32 cellular contexts compared by ENCODE assay signal in the genomic region with DNA sequence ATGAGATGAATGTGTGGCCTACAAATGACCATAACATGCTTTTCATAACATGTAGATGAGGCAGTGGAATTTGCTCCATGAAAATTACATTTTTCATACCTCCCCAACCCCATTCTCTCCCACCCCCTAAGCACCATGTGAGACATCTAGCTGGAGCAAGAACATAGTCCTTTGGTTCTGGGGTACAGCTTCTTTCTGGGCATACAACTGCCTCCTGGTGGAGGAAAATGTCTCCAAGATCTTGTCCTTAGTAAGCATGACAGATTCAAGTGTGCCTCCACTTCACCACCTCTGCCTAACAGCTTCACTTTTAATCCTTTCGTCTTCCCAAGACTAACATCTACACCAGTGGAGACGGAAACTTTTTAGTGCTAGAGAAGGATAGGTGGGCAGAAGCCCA. TPM values are rescaled to one million over a fixed set of nuclear protein-coding genes. Genes with fewer than 3 reads are reported as not detected.
"Had no signal": no experiment of that assay in that cellular context is flagged by ENCODE, and none has a peak within 500 bp of the region (broad histone marks: within the 10 kb centered on the region; RNA-seq: fewer than 3 reads in every experiment).

No MANE protein-coding gene starts in this region.

- ATAC-seq: activated CD4-positive, CD25-positive, alpha-beta regulatory T cell treated with anti-CD3 and anti-CD28 coated beads, Interleukin-2, amount 50 U/mL, for 24 hours; activated CD8-positive, alpha-beta T cell treated with anti-CD3 and anti-CD28 coated beads for 36 hours; activated T-cell treated with anti-CD3 and anti-CD28 coated beads, Interleukin-2, amount 50 U/mL, for 4 hours; activated T-helper 17 cell treated with anti-CD3 and anti-CD28 coated beads, Interleukin-2, amount 50 U/mL, for 72 hours; foreskin keratinocyte; gastrocnemius medialis; heart left ventricle; T-helper 17 cell had no signal

- H3K4me3 ChIP-seq: coronary artery, dorsolateral prefrontal cortex, esophagus muscularis mucosa, gastrocnemius medialis, heart left ventricle had no signal

- H3K9me3 ChIP-seq: esophagus muscularis mucosa, gastrocnemius medialis, heart left ventricle had no signal

- H3K27me3 ChIP-seq: brain microvascular endothelial cell had no signal

- FAIRE-seq: astrocyte had no signal

- H3K36me3 ChIP-seq: brain microvascular endothelial cell, esophagus muscularis mucosa, gastrocnemius medialis, heart left ventricle, WERI-Rb-1 had no signal

- H3K27ac ChIP-seq: brain microvascular endothelial cell, coronary artery, dorsolateral prefrontal cortex, esophagus muscularis mucosa, foreskin keratinocyte, gastrocnemius medialis, heart left ventricle, WERI-Rb-1 had no signal

- H3K4me1 ChIP-seq: esophagus muscularis mucosa, foreskin keratinocyte, gastrocnemius medialis, heart left ventricle had no signal

- DNase-seq: activated B cell treated with CpG ODN at 0.5 μM for 24 hours; activated CD4-positive, alpha-beta T cell treated with anti-CD3 and anti-CD28 coated beads for 48 hours; activated CD4-positive, alpha-beta T cell treated with anti-CD3 and anti-CD28 coated beads, Interleukin-2, amount 50 U/mL, for 1 hour; activated CD4-positive, alpha-beta T cell treated with anti-CD3 and anti-CD28 coated beads, Interleukin-2, amount 50 U/mL, for 48 hours; activated CD8-positive, alpha-beta memory T cell treated with anti-CD3 and anti-CD28 coated beads for 24 hours; activated CD8-positive, alpha-beta T cell treated with anti-CD3 and anti-CD28 coated beads for 36 hours; activated effector memory CD4-positive, alpha-beta T cell treated with Interleukin-2 at 50 U/mL for 16 hours; activated gamma-delta T cell treated with Interleukin-2 at 50 U/mL for 16 hours; activated naive CD4-positive, alpha-beta T cell treated with anti-CD3 and anti-CD28 coated beads, Interleukin-2, amount 50 U/mL, for 16 hours; activated naive CD4-positive, alpha-beta T cell treated with Interleukin-2 at 50 U/mL for 16 hours; activated T-cell treated with anti-CD3 and anti-CD28 coated beads, Interleukin-2, amount 50 U/mL, for 4 hours; amniotic stem cell; anterior cingulate cortex; brain microvascular endothelial cell; dorsolateral prefrontal cortex; effector memory CD4-positive, alpha-beta T cell; erythroblast; foreskin keratinocyte; gastrocnemius medialis; glutamatergic neuron; heart left ventricle; T-helper 17 cell; T1000; WERI-Rb-1 had no signal

RNA-seq across cellular contexts. Expression of gene EXOC1L, which starts 8.0 kb away (rescaled TPM):
- total RNA-seq: activated B cell treated with CpG ODN at 0.5 μM for 24 hours; activated CD8-positive, alpha-beta T cell treated with anti-CD3 and anti-CD28 coated beads for 36 hours; activated T-cell treated with anti-CD3 and anti-CD28 coated beads, Interleukin-2, amount 50 U/mL, for 4 hours; activated T-helper 17 cell treated with anti-CD3 and anti-CD28 coated beads, Interleukin-2, amount 50 U/mL, for 72 hours; astrocyte; bronchial epithelial cell; cardiac septum; cerebellum; esophagus muscularis mucosa; foreskin keratinocyte; gastrocnemius medialis; heart left ventricle; T-helper 17 cell had no signal
- polyA plus RNA-seq: foreskin keratinocyte, heart left ventricle had no signal
